In genomic region chr2:188474316-188474715, GRCh38 we compare ENCODE assay signal across 1 cellular context.
TF ChIP-seq lines count a peak whose summit lies in the region.

No MANE protein-coding gene starts in this region.

TF ChIP-seq in GM23338, 12 proteins besides CTCF, POLR2A, EP300 and RAD21 (continued from another document):
- TF ChIP-seq ZNF462 (CRISPR knock-in tag; IDR thresholded peaks at IDR 0.05) = no peak
- TF ChIP-seq REST (IDR thresholded peaks at IDR 0.05; ENCODE audit: unreplicated experiment) = no peak
- no peak for TF ChIP-seq EZH2 (IDR thresholded peaks at IDR 0.05; ENCODE audit: low read depth, unreplicated experiment)
- TF ChIP-seq NANOG (IDR thresholded peaks at IDR 0.05; ENCODE audit: borderline replicate concordance) = no peak
- no peak for TF ChIP-seq ETS1 (IDR thresholded peaks at IDR 0.05)
